ENCODE assay signal across 7 cellular contexts in the genomic region with DNA sequence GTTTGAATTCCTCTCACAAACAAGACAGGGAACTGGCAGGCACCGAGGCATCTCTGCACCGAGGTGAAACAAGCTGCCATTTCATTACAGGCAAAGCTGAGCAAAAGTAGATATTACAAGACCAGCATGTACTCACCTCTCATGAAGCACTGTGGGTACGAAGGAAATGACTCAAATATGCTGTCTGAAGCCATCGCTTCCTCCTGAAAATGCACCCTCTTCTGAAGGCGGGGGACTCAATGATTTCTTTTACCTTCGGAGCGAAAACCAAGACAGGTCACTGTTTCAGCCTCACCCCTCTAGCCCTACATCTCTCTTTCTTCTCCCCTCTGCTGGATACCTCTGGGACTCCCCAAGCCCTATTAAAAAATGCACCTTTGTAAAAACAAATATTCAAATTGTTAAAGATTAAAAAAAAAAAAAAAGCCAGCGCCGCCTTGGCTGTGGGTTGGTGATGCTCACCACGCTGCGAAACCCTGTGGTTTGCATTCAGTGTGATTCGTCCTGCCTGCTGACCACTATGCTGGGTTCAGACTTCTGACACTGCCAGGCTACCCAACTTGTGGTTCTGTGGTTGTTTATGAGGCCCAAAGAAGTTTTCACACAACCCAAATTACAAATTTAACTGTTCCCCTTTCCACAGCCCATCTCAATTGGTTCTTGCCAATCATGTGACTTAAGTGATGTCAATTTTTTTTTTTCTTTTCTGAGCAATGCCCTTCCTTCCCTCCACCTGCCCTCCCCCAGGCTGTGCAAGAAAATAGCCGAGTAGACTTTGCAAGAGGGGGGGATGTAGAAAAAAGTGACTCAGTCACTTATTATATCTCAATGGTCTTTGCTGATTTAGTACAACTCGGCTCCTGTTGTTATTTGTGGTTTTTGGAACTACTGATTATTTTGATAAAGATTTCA. TPM values are rescaled to one million over a fixed set of nuclear protein-coding genes. Genes with fewer than 3 reads are reported as not detected.
DNase-seq lines count a peak whose midpoint lies in the region; ATAC-seq lines count a peak whose summit lies in the region.

Gene RUNX1 (minus strand): TSS at position 597 of the 912 bp plus-strand sequence.

- peak; percentile 92 for DNase-seq in RPMI8226
- DNase-seq in activated effector memory CD4-positive, alpha-beta T cell treated with Interleukin-2 at 50 U/mL for 16 hours = peak; percentile 64
- DNase-seq in Right ventricle myocardium superior = no peak
- DNase-seq in stimulated activated CD4-positive, alpha-beta T cell treated with anti-CD3 and anti-CD28 coated beads, Interleukin-12 subunit alpha, Interleukin-12 subunit beta, amount 100 ng/mL, for 48 hours (ENCODE audit: low read depth in 2 of 3, low spot score in 1 of 3) = peak; percentile 73 to 82 (median 75)
- no peak for DNase-seq in SHP77 (lab: John Stamatoyannopoulos, UW)

- intact Hi-C loops in Right ventricle myocardium superior (cut with DNase I) = no loop called here

- ATAC-seq in GM18873 (IDR thresholded peaks at IDR 0.05; ENCODE audit: low FRiP score, unreplicated experiment) = peak; percentile 66
- ATAC-seq in HG03064 (IDR thresholded peaks at IDR 0.05; ENCODE audit: low read depth, unreplicated experiment) = peak; percentile 49
- ATAC-seq in Right ventricle myocardium superior (ENCODE audit: poor library complexity) = peak; percentile 16

RNA-seq across cellular contexts. Expression of gene RUNX1, which starts in this region (rescaled TPM):
- 1.5 TPM for total RNA-seq in Right ventricle myocardium superior

Comparison
In these comparisons a context has a peak if more than half of its experiments do, and no peak if none do; other contexts are left out.
1. ATAC-seq: peak in every context shown above with its lines; median percentile 66 in GM18873; 49 in HG03064; 16 in Right ventricle myocardium superior.
2. DNase-seq: peak in RPMI8226 (single experiment), activated effector memory CD4-positive, alpha-beta T cell treated with Interleukin-2 at 50 U/mL for 16 hours (single experiment) and stimulated activated CD4-positive, alpha-beta T cell treated with anti-CD3 and anti-CD28 coated beads, Interleukin-12 subunit alpha, Interleukin-12 subunit beta, amount 100 ng/mL, for 48 hours (3 of 3); none in Right ventricle myocardium superior (single experiment) and SHP77 (0 of 2).